Comparison of ENCODE assay signal across 13 cellular contexts in genomic region chr13:30766957-30767603, GRCh38. TPM values are rescaled to one million over a fixed set of nuclear protein-coding genes. Genes with fewer than 3 reads are reported as not detected.
DNase-seq lines count a peak whose midpoint lies in the region; ATAC-seq and TF ChIP-seq lines count a peak whose summit lies in the region.
"Had no signal": no experiment of that assay in that cellular context is flagged by ENCODE, and none has a peak within 500 bp of the region (broad histone marks: within the 10 kb centered on the region; RNA-seq: fewer than 3 reads in every experiment).

No MANE protein-coding gene starts in this region.

- CTCF ChIA-PET in GM10248 (lab: Yijun Ruan, JAX): interaction anchor here (0.9 to 1.6 kb wide), 4 partner anchors 12 to 99 kb away, joined by 3 to 5 read pairs (median 4); no protein-coding TSS in a partner anchor

- TF ChIP-seq EP300 in tibial nerve (IDR thresholded peaks at IDR 0.05): no peak

- H3K27me3 ChIP-seq in tibial nerve: no peaks in the 10 kb centered on the region
- H3K27me3 ChIP-seq: upper lobe of left lung had no signal

- peak overlapping the region; percentile 72 to 94 (median 83) for H3K27ac Mint-ChIP-seq in immature natural killer cell
- H3K27ac Mint-ChIP-seq: activated naive CD4-positive, alpha-beta T cell treated with anti-CD3 and anti-CD28 coated beads for 36 hours had no signal

- H3K4me3 Mint-ChIP-seq in immature natural killer cell: peak overlapping the region in 2 of 5 donors; percentile 8 to 47
- H3K4me3 Mint-ChIP-seq: activated naive CD4-positive, alpha-beta T cell treated with anti-CD3 and anti-CD28 coated beads for 36 hours had no signal

- peaks cover 4 to 7% (median 4%) of the 10 kb centered on the region in 3 donors for H3K27me3 Mint-ChIP-seq in immature natural killer cell (ENCODE audit: low read depth in 3 of 3)

- no peak overlapping the region for H3K4me3 ChIP-seq in tibial nerve
- H3K4me3 ChIP-seq: upper lobe of left lung had no signal

- 69 to 86% methylated on average over 5 of the region's 5 CpGs for WGBS in tibial nerve, 2 donors

- no peaks in the 10 kb centered on the region for H3K9me3 Mint-ChIP-seq in immature natural killer cell

- H3K36me3 Mint-ChIP-seq in immature natural killer cell: peaks cover 18 to 32% (median 18%) of the 10 kb centered on the region in 3 donors

- TF ChIP-seq CTCF in GM10248 (IDR thresholded peaks at IDR 0.05; ENCODE audit: control extremely low read depth, extremely low read depth, low read depth, missing control alignments) (no peak), tibial nerve (IDR thresholded peaks at IDR 0.05) (no peak)

- peak; percentile 81 for ATAC-seq in GM21529 (IDR thresholded peaks at IDR 0.05; ENCODE audit: unreplicated experiment)

- DNase-seq in GM10248 (ENCODE audit: extremely low spot score): peak; percentile 39
- peak; percentile 81 for DNase-seq in NAMALWA (ENCODE audit: low spot score)
- peak; percentile 72 to 75 (median 73) for DNase-seq in immature natural killer cell
- DNase-seq in caudate nucleus (lab: John Stamatoyannopoulos, UW): no peak
- no peak for DNase-seq in DMS114 treated with DMSO at 0.1 percent for 48 hours (lab: John Stamatoyannopoulos, UW; ENCODE audit: unreplicated experiment)
- DNase-seq in tibial nerve (ENCODE audit: low spot score in 2 of 2): no peak
- DNase-seq in NCI-H1105 (lab: John Stamatoyannopoulos, UW): no peak
- DNase-seq: activated naive CD4-positive, alpha-beta T cell treated with anti-CD3 and anti-CD28 coated beads for 36 hours; DMS 273 treated with DMSO at 0.1 percent for 48 hours; nephron progenitor cell; stimulated activated CD4-positive, alpha-beta T cell treated with anti-CD3 and anti-CD28 coated beads, Interleukin-4, amount 100 ng/mL, for 1 hour; upper lobe of left lung had no signal

- no peaks in the 10 kb centered on the region for H3K36me3 ChIP-seq in tibial nerve

- H3K27ac ChIP-seq in caudate nucleus (ENCODE audit: low read depth, low read length) (no peak overlapping the region), tibial nerve (no peak overlapping the region)
- H3K27ac ChIP-seq: upper lobe of left lung had no signal

- POLR2A ChIA-PET in GM10248 (lab: Yijun Ruan, JAX): no interaction called here

- no peaks in the 10 kb centered on the region for H3K4me1 ChIP-seq in tibial nerve
- H3K4me1 ChIP-seq: upper lobe of left lung had no signal

- no peak for TF ChIP-seq POLR2A in tibial nerve (IDR thresholded peaks at IDR 0.05)

- H3K4me1 Mint-ChIP-seq in immature natural killer cell: peaks cover 34 to 37% of the 10 kb centered on the region in 2 donors

- H3K9me3 ChIP-seq in tibial nerve: no peaks in the 10 kb centered on the region
- H3K9me3 ChIP-seq: upper lobe of left lung had no signal

RNA-seq across cellular contexts. Expression of gene ALOX5AP, which starts 31.7 kb away (rescaled TPM):
- 100 to 1,000 TPM; 449 to 804 (median 530) TPM for polyA plus RNA-seq in immature natural killer cell
- 10 to 100 TPM; 25.3 to 41.4 (median 33.1) TPM for total RNA-seq in tibial nerve

Comparison
In these comparisons a context has a peak if more than half of its experiments do, and no peak if none do; other contexts are left out.
1. DNase-seq: peak in GM10248 (single experiment), NAMALWA (single experiment) and immature natural killer cell (3 of 3); none in caudate nucleus (0 of 61), DMS114 treated with DMSO at 0.1 percent for 48 hours (single experiment), tibial nerve (0 of 2) and NCI-H1105 (single experiment).